In genomic region chr1:86750530-86750929, GRCh38 we compare ENCODE assay signal across 15 cellular contexts.
"Had no signal": no experiment of that assay in that cellular context is flagged by ENCODE, and none has a peak within 500 bp of the region (broad histone marks: within the 10 kb centered on the region; RNA-seq: fewer than 3 reads in every experiment).

No MANE protein-coding gene starts in this region.

- DNase-seq: activated naive CD4-positive, alpha-beta T cell treated with Interleukin-2 at 50 U/mL for 16 hours; adrenal gland; endodermal cell; erythroblast; gastrocnemius medialis; heart left ventricle; immature natural killer cell; mesendoderm; occipital lobe; T-helper 1 cell; upper lobe of right lung had no signal

- H3K9me3 Mint-ChIP-seq: endodermal cell, immature natural killer cell, nephron had no signal

- H3K4me3 Mint-ChIP-seq: endodermal cell, immature natural killer cell, nephron had no signal

- H3K4me1 Mint-ChIP-seq: immature natural killer cell had no signal

- H3K9me3 ChIP-seq: adrenal gland, gastrocnemius medialis, heart left ventricle, right atrium auricular region, thoracic aorta, upper lobe of right lung had no signal

- H3K27me3 ChIP-seq: adrenal gland, gastrocnemius medialis, heart left ventricle, right atrium auricular region, upper lobe of right lung had no signal

- H3K27ac Mint-ChIP-seq: endodermal cell, nephron had no signal

- H3K36me3 ChIP-seq: adrenal gland, right atrium auricular region, thoracic aorta had no signal

- H3K4me3 ChIP-seq: adrenal gland, gastrocnemius medialis, heart left ventricle, right atrium auricular region, skin epidermis, thoracic aorta, upper lobe of right lung had no signal

- ATAC-seq: heart left ventricle, upper lobe of right lung had no signal

- H3K27ac ChIP-seq: adrenal gland, gastrocnemius medialis, heart left ventricle, right atrium auricular region, skin epidermis, thoracic aorta, upper lobe of right lung had no signal

- H3K4me1 ChIP-seq: upper lobe of right lung had no signal
